In genomic region chr22:47678048-47678447, GRCh38 we compare ENCODE assay signal across 20 cellular contexts.
"Had no signal": no experiment of that assay in that cellular context is flagged by ENCODE, and none has a peak within 500 bp of the region (broad histone marks: within the 10 kb centered on the region; RNA-seq: fewer than 3 reads in every experiment).

No MANE protein-coding gene starts in this region.

- H3K27me3 ChIP-seq: foreskin keratinocyte, testis, tibial nerve, vagina had no signal

- ATAC-seq: foreskin keratinocyte; left colon; left ventricle myocardium superior; sciatic nerve; stimulated activated memory B cell treated with anti-CD40 and anti-IgM and Interleukin-4, amounts not matched to agents 10 μg/mL and 1 μg/mL and 100 μg/mL, for 72 hours; upper lobe of right lung had no signal

- H3K4me1 Mint-ChIP-seq: naive B cell; nephron; stimulated activated memory B cell treated with anti-CD40 and anti-IgM and Interleukin-4, amounts not matched to agents 10 μg/mL and 1 μg/mL and 100 μg/mL, for 72 hours had no signal

- H3K27ac ChIP-seq: foreskin keratinocyte, spleen, testis, tibial nerve, upper lobe of right lung, vagina had no signal

- H3K27ac Mint-ChIP-seq: dendritic cell treated with granulocyte-macrophage colony-stimulating factor and Interleukin-4, amounts not matched to agents 40 ng/mL and 50 ng/mL, for 4 days; nephron; stimulated activated memory B cell treated with anti-CD40 and anti-IgM and Interleukin-4, amounts not matched to agents 10 μg/mL and 1 μg/mL and 100 μg/mL, for 72 hours; stimulated activated naive CD8-positive, alpha-beta T cell treated with anti-CD3 and anti-CD28 coated beads, Interleukin-15, Interleukin-2, amounts not matched to agents 100 ng/mL and 50 ng/mL, for 24 hours had no signal

- DNase-seq: erythroblast; foreskin keratinocyte; left colon; left ventricle myocardium superior; mesenchymal stem cell; naive B cell; spleen; stimulated activated CD4-positive, alpha-beta T cell treated with anti-CD3 and anti-CD28 coated beads, Interleukin-15, amount 100 ng/mL, for 24 hours; stimulated activated CD4-positive, alpha-beta T cell treated with anti-CD3 and anti-CD28 coated beads, Interleukin-1b, Interleukin-23, amount 100 ng/mL, for 48 hours; stimulated activated CD4-positive, alpha-beta T cell treated with anti-CD3 and anti-CD28 coated beads, Interleukin-4, amount 100 ng/mL, for 24 hours; testis; upper lobe of right lung had no signal

- H3K4me3 Mint-ChIP-seq: dendritic cell treated with granulocyte-macrophage colony-stimulating factor and Interleukin-4, amounts not matched to agents 40 ng/mL and 50 ng/mL, for 4 days; naive B cell; nephron; stimulated activated memory B cell treated with anti-CD40 and anti-IgM and Interleukin-4, amounts not matched to agents 10 μg/mL and 1 μg/mL and 100 μg/mL, for 72 hours; stimulated activated naive CD8-positive, alpha-beta T cell treated with anti-CD3 and anti-CD28 coated beads, Interleukin-15, Interleukin-2, amounts not matched to agents 100 ng/mL and 50 ng/mL, for 24 hours had no signal

- H3K4me1 ChIP-seq: foreskin keratinocyte, spleen, tibial nerve, upper lobe of right lung, vagina had no signal

- H3K9me3 Mint-ChIP-seq: stimulated activated naive CD8-positive, alpha-beta T cell treated with anti-CD3 and anti-CD28 coated beads, Interleukin-15, Interleukin-2, amounts not matched to agents 100 ng/mL and 50 ng/mL, for 24 hours had no signal

- H3K4me3 ChIP-seq: lung, spleen, testis, tibial nerve, upper lobe of right lung, vagina had no signal

- H3K27me3 Mint-ChIP-seq: dendritic cell treated with granulocyte-macrophage colony-stimulating factor and Interleukin-4, amounts not matched to agents 40 ng/mL and 50 ng/mL, for 4 days had no signal

- H3K36me3 ChIP-seq: spleen, tibial nerve, upper lobe of right lung, vagina had no signal

- H3K9me3 ChIP-seq: testis, upper lobe of right lung, vagina had no signal
